Comparison of ENCODE assay signal across 8 cellular contexts in genomic region chr13:40149611-40150283, GRCh38.
DNase-seq lines count a peak whose midpoint lies in the region; ATAC-seq and TF ChIP-seq lines count a peak whose summit lies in the region.

No MANE protein-coding gene starts in this region.

- H3K4me2 ChIP-seq in OCI-LY1 (ENCODE audit: low read length) = no peak overlapping the region

- ATAC-seq in HG03280 (IDR thresholded peaks at IDR 0.05; ENCODE audit: unreplicated experiment) = no peak
- ATAC-seq in GM18858 (IDR thresholded peaks at IDR 0.05; ENCODE audit: unreplicated experiment) = no peak

- 10 to 22% (median 19%) methylated on average over 6 of the region's 6 CpGs for WGBS in ovary, 3 donors

- no peaks in the 10 kb centered on the region for H3K36me3 ChIP-seq in OCI-LY1 (ENCODE audit: insufficient read depth, low read length)
- H3K36me3 ChIP-seq in ovary = no peaks in the 10 kb centered on the region

- H2AFZ ChIP-seq in OCI-LY1 (ENCODE audit: low read length) = peak overlapping the region; percentile 41; the same call in 1 of the 2 replicates

- H3K9me2 ChIP-seq in OCI-LY1 (ENCODE audit: low read depth, low read length) = no peaks in the 10 kb centered on the region

- H3K27ac ChIP-seq in OCI-LY1 (ENCODE audit: low read depth, low read length, poor library complexity, severe bottlenecking) (peak overlapping the region; percentile 34), ovary (peak overlapping the region in 1 of 2 donors; percentile 77)

- no peak overlapping the region for H3K9ac ChIP-seq in OCI-LY1 (ENCODE audit: low read length)

- intact Hi-C loops in ovary (cut with DNase I) = loop anchor here in 1 of 4 donors (10.0 kb wide), 1 partner anchor 75 kb away; no protein-coding TSS in a partner anchor

- H3K27me3 ChIP-seq in OCI-LY1 (ENCODE audit: insufficient read depth, low read length) (no peaks in the 10 kb centered on the region), ovary (no peaks in the 10 kb centered on the region)

- peak; percentile 75 for DNase-seq in AG08396 (ENCODE audit: low spot score)
- peak; percentile 44 for DNase-seq in fibroblast of peridontal ligament (ENCODE audit: extremely low read depth)
- peak; percentile 40 to 67 (median 54) for DNase-seq in ovary
- DNase-seq in activated CD4-positive, CD25-positive, alpha-beta regulatory T cell treated with anti-CD3 and anti-CD28 coated beads, Interleukin-2, amount 50 U/mL, for 72 hours = no peak
- no peak for DNase-seq in GOT3 (lab: John Stamatoyannopoulos, UW)

- no peaks in the 10 kb centered on the region for H3F3A ChIP-seq in OCI-LY1 (ENCODE audit: insufficient read depth, low read length)

- H3K4me1 ChIP-seq in OCI-LY1 (ENCODE audit: insufficient read depth, low read length, severe bottlenecking) = peaks cover 61% of the 10 kb centered on the region
- peaks cover 9% of the 10 kb centered on the region for H3K4me1 ChIP-seq in ovary (ENCODE audit: insufficient read depth)

- H4K20me1 ChIP-seq in OCI-LY1 (ENCODE audit: insufficient read depth, low read length) = no peaks in the 10 kb centered on the region

- H3K4me3 ChIP-seq in OCI-LY1 (ENCODE audit: low read depth, low read length, poor library complexity, severe bottlenecking) = no peak overlapping the region
- H3K4me3 ChIP-seq in ovary = no peak overlapping the region

- TF ChIP-seq EP300 in ovary (IDR thresholded peaks at IDR 0.05) = no peak

- TF ChIP-seq POLR2A in ovary (IDR thresholded peaks at IDR 0.05) = no peak

- TF ChIP-seq CTCF in OCI-LY1 (IDR thresholded peaks at IDR 0.05; ENCODE audit: low read length) (no peak), ovary (IDR thresholded peaks at IDR 0.05) (no peak)

- H3K9me3 ChIP-seq in OCI-LY1 (ENCODE audit: low read length) (no peaks in the 10 kb centered on the region), ovary (no peaks in the 10 kb centered on the region)

- no peaks in the 10 kb centered on the region for H3K79me2 ChIP-seq in OCI-LY1 (ENCODE audit: insufficient read depth, low read length)

Comparison
In these comparisons a context has a peak if more than half of its experiments do, and no peak if none do; other contexts are left out.
1. DNase-seq: peak in AG08396 (single experiment), fibroblast of peridontal ligament (single experiment) and ovary (5 of 5); none in activated CD4-positive, CD25-positive, alpha-beta regulatory T cell treated with anti-CD3 and anti-CD28 coated beads, Interleukin-2, amount 50 U/mL, for 72 hours (single experiment) and GOT3 (single experiment).